Comparison of ENCODE assay signal across 13 cellular contexts in genomic region chr6:169289671-169290408, GRCh38. TPM values are rescaled to one million over a fixed set of nuclear protein-coding genes. Genes with fewer than 3 reads are reported as not detected.
DNase-seq lines count a peak whose midpoint lies in the region; ATAC-seq and TF ChIP-seq lines count a peak whose summit lies in the region.
"Had no signal": no experiment of that assay in that cellular context is flagged by ENCODE, and none has a peak within 500 bp of the region (broad histone marks: within the 10 kb centered on the region; RNA-seq: fewer than 3 reads in every experiment).

No MANE protein-coding gene starts in this region.

- intact Hi-C loops in activated CD4-positive, alpha-beta T cell treated with anti-CD3 and anti-CD28 coated beads, Interleukin-2, amount 10 ng/mL, durations not matched to agents 24 days and 14 days (cut with micrococcal nuclease): no loop called here
- intact Hi-C loops in body of pancreas (cut with DNase I) (no loop called here), aorta (cut with DNase I) (no loop called here), A673 (cut with micrococcal nuclease; ENCODE audit: unreplicated experiment) (no loop called here)

- CTCF ChIA-PET in A673 (lab: Charles Lee): no interaction called here

- no peak overlapping the region for H3K27ac Mint-ChIP-seq in activated CD4-positive, alpha-beta T cell treated with anti-CD3 and anti-CD28 coated beads, Interleukin-2, amount 10 ng/mL, durations not matched to agents 24 days and 14 days
- H3K27ac Mint-ChIP-seq: activated B cell treated with CpG ODN at 0.5 μM for 24 hours, progenitor cell of endocrine pancreas had no signal

- no peaks in the 10 kb centered on the region for H3K4me1 Mint-ChIP-seq in activated CD4-positive, alpha-beta T cell treated with anti-CD3 and anti-CD28 coated beads, Interleukin-2, amount 10 ng/mL, durations not matched to agents 24 days and 14 days
- H3K4me1 Mint-ChIP-seq: activated B cell treated with CpG ODN at 0.5 μM for 24 hours had no signal

- no peaks in the 10 kb centered on the region for H3K9me3 Mint-ChIP-seq in activated CD4-positive, alpha-beta T cell treated with anti-CD3 and anti-CD28 coated beads, Interleukin-2, amount 10 ng/mL, durations not matched to agents 24 days and 14 days
- H3K9me3 Mint-ChIP-seq: activated B cell treated with CpG ODN at 0.5 μM for 24 hours had no signal

- DNase-seq in activated CD4-positive, alpha-beta T cell treated with anti-CD3 and anti-CD28 coated beads, Interleukin-2, amount 10 ng/mL, durations not matched to agents 24 days and 14 days: peak; percentile 31
- DNase-seq in activated CD4-positive, alpha-beta T cell treated with anti-CD3 and anti-CD28 coated beads for 4 hours: no peak
- DNase-seq in body of pancreas: peak in 2 of 4 donors; percentile 19 to 50
- DNase-seq in iris pigment epithelial cell (ENCODE audit: low read depth): peak; percentile 66
- DNase-seq in aorta: peak in 1 of 2 donors; percentile 71
- DNase-seq in dermis blood vessel endothelial cell: no peak
- DNase-seq in A673 (ENCODE audit: low spot score): no peak
- DNase-seq in MG63: no peak
- DNase-seq: ACHN, activated B cell treated with CpG ODN at 0.5 μM for 24 hours, GDM1, NCI-H1417 treated with DMSO at 0.1 percent for 48 hours had no signal

- H3K4me3 ChIP-seq in body of pancreas (no peak overlapping the region), aorta (ENCODE audit: low read length in 2 of 2) (no peak overlapping the region), A673 (ENCODE audit: low read depth, low read length, poor library complexity, severe bottlenecking) (no peak overlapping the region), MG63 (no peak overlapping the region)

- ATAC-seq in body of pancreas (peak; percentile 43), aorta (ENCODE audit: low FRiP score) (peak; percentile 66)

- no peaks in the 10 kb centered on the region for H3K27me3 Mint-ChIP-seq in activated CD4-positive, alpha-beta T cell treated with anti-CD3 and anti-CD28 coated beads, Interleukin-2, amount 10 ng/mL, durations not matched to agents 24 days and 14 days
- H3K27me3 Mint-ChIP-seq: activated B cell treated with CpG ODN at 0.5 μM for 24 hours had no signal

- TF ChIP-seq CTCF in body of pancreas (IDR thresholded peaks at IDR 0.05): no peak
- TF ChIP-seq CTCF in A673 (conservative IDR thresholded peaks at IDR 0.05; ENCODE audit: low read depth, low read length): no peak

- no peak overlapping the region for H3K4me3 Mint-ChIP-seq in activated CD4-positive, alpha-beta T cell treated with anti-CD3 and anti-CD28 coated beads, Interleukin-2, amount 10 ng/mL, durations not matched to agents 24 days and 14 days
- H3K4me3 Mint-ChIP-seq: activated B cell treated with CpG ODN at 0.5 μM for 24 hours had no signal

- H3K27ac ChIP-seq in body of pancreas (peak overlapping the region in 1 of 4 donors; percentile 27), aorta (ENCODE audit: low read depth in 1 of 2, low read length in 2 of 2) (no peak overlapping the region), A673 (ENCODE audit: low read depth, low read length, poor library complexity, severe bottlenecking) (no peak overlapping the region)

- no peaks in the 10 kb centered on the region for H3K36me3 ChIP-seq in body of pancreas (replicated peaks in 1 of 2; ENCODE audit: insufficient read depth in 1 of 2, low read depth in 2 of 2)
- no peaks in the 10 kb centered on the region for H3K36me3 ChIP-seq in aorta (ENCODE audit: control insufficient read depth in 1 of 2, insufficient read depth in 2 of 2, low read length in 1 of 2)
- H3K36me3 ChIP-seq in A673 (ENCODE audit: insufficient read depth, low read length, poor library complexity, severe bottlenecking): no peaks in the 10 kb centered on the region
- H3K36me3 ChIP-seq in MG63: no peaks in the 10 kb centered on the region

- H3K9me3 ChIP-seq in body of pancreas (no peaks in the 10 kb centered on the region), aorta (ENCODE audit: control insufficient read depth, low read length) (peaks cover 1% of the 10 kb centered on the region), A673 (ENCODE audit: low read depth, low read length, poor library complexity, severe bottlenecking) (no peaks in the 10 kb centered on the region), MG63 (no peaks in the 10 kb centered on the region)

- no peaks in the 10 kb centered on the region for H3K4me1 ChIP-seq in body of pancreas
- H3K4me1 ChIP-seq in aorta (ENCODE audit: control insufficient read depth in 1 of 2, insufficient read depth in 2 of 2, low read length in 2 of 2): no peaks in the 10 kb centered on the region
- peaks cover 4% of the 10 kb centered on the region for H3K4me1 ChIP-seq in A673 (ENCODE audit: insufficient read depth, low read length, poor library complexity, severe bottlenecking)

- H3K36me3 Mint-ChIP-seq in activated CD4-positive, alpha-beta T cell treated with anti-CD3 and anti-CD28 coated beads, Interleukin-2, amount 10 ng/mL, durations not matched to agents 24 days and 14 days (ENCODE audit: low read depth): no peaks in the 10 kb centered on the region

- no TSS peak for BruUV-seq in A673 (replicated peaks; lab: Mats Ljungman, UMichigan)

- TF ChIP-seq POLR2A in body of pancreas (IDR thresholded peaks at IDR 0.05): no peak

- 35 to 47% methylated on average over 18 of the region's 18 CpGs for WGBS in body of pancreas, 2 donors
- WGBS in aorta, 2 donors: 88 to 90% methylated on average over 18 of the region's 18 CpGs

- no peaks in the 10 kb centered on the region for H3K27me3 ChIP-seq in body of pancreas
- no peaks in the 10 kb centered on the region for H3K27me3 ChIP-seq in aorta (ENCODE audit: control insufficient read depth in 1 of 2, insufficient read depth in 2 of 2, low read length in 1 of 2)
- no peaks in the 10 kb centered on the region for H3K27me3 ChIP-seq in A673 (replicated peaks; ENCODE audit: insufficient read depth, low read depth, low read length, poor library complexity)
- no peaks in the 10 kb centered on the region for H3K27me3 ChIP-seq in MG63

- POLR2A ChIA-PET in A673 (lab: Charles Lee; ENCODE audit: low non-redundant PET): no interaction called here

RNA-seq across cellular contexts. Expression of gene THBS2, which starts 36.2 kb away (rescaled TPM):
- total RNA-seq in activated CD4-positive, alpha-beta T cell treated with anti-CD3 and anti-CD28 coated beads, Interleukin-2, amount 10 ng/mL, durations not matched to agents 24 days and 14 days: not detected in 2 replicates
- total RNA-seq in body of pancreas: 1 to 10 TPM; 8.9 to 9.6 TPM
- total RNA-seq in aorta: 1,000 to 10,000 TPM in 1 of 2 donors, 100 to 1,000 TPM in 1; 700 to 1,026 TPM
- polyA plus RNA-seq in aorta: 100 to 1,000 TPM in 1 of 2 donors, 10 to 100 TPM in 1; 68.6 to 378 TPM
- total RNA-seq in dermis blood vessel endothelial cell: 0.79 and 2.0 TPM in 2 replicates
- 0.13 and 0.66 TPM in 2 replicates for total RNA-seq in A673 (2021)
- 165 and 194 TPM in 2 replicates for total RNA-seq in MG63 (2014; rRNA removed; shearing (Covaris generic); ENCODE audit: low replicate concordance)
- total RNA-seq: activated B cell treated with CpG ODN at 0.5 μM for 24 hours, progenitor cell of endocrine pancreas had no signal

Comparison
In these comparisons a context has a peak if more than half of its experiments do, and no peak if none do; other contexts are left out.
1. DNase-seq: peak in activated CD4-positive, alpha-beta T cell treated with anti-CD3 and anti-CD28 coated beads, Interleukin-2, amount 10 ng/mL, durations not matched to agents 24 days and 14 days (single experiment) and iris pigment epithelial cell (single experiment); none in activated CD4-positive, alpha-beta T cell treated with anti-CD3 and anti-CD28 coated beads for 4 hours (0 of 2), dermis blood vessel endothelial cell (single experiment), A673 (single experiment) and MG63 (single experiment).
2. RNA of gene THBS2, which starts 36.2 kb away (total RNA-seq): 700 to 1,026 TPM in aorta and 165 to 194 TPM in MG63; 8.9 to 9.6 TPM in body of pancreas, 0.79 to 2.0 TPM in dermis blood vessel endothelial cell, 0.13 to 0.66 TPM in A673 and not detected in activated CD4-positive, alpha-beta T cell treated with anti-CD3 and anti-CD28 coated beads, Interleukin-2, amount 10 ng/mL, durations not matched to agents 24 days and 14 days; every median in the first group is over 10 times any median in the second.